27 cellular contexts compared by ENCODE assay signal in the genomic region with DNA sequence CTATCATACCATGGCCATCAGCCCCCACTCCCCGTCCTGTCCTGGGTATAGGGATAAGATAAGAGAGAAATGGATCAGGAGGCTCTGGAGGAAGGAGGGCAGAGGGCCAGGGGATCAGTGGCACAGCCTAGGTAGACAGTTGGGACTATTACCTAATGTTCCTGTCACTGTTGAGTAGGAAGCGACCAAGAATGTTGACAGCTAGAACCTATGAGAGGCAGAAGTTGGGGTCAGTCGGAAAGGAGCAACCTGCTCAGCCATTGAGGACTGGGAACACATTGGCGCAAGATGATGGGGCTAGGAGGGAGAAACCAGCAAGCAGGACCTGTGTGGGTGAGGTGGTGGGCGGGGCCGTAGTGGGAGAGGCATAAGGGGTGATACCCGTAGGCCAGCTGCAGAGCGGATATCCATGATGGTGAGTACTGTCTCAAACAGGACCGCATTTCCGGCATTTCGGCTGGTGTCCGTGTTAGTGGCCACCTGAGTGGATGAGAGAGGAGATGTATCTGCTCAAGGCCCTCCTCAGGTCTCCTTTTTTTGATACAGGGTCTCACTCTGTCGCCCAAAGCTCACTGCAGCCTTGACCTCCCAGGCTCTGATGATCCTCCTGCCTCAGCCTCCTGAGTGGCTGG. TPM values are rescaled to one million over a fixed set of nuclear protein-coding genes. Genes with fewer than 3 reads are reported as not detected.
A peak's percentile ranks its signal among the peaks of the same experiment; 100 is the strongest.
DNase-seq lines count a peak whose midpoint lies in the region; ATAC-seq, FAIRE-seq and TF ChIP-seq lines count a peak whose summit lies in the region.
"Had no signal": no experiment of that assay in that cellular context is flagged by ENCODE, and none has a peak within 500 bp of the region (broad histone marks: within the 10 kb centered on the region; RNA-seq: fewer than 3 reads in every experiment).

No MANE protein-coding gene starts in this region.

- POLR2A ChIA-PET in HepG2 (lab: Yijun Ruan, JAX) (interaction anchor here (1.4 to 1.5 kb wide), 2 partner anchors 9 to 10 kb away, joined by 3 read pairs; no protein-coding TSS in a partner anchor), PC-3 (lab: Charles Lee; ENCODE audit: unreplicated experiment) (no interaction called here)

- no peak for TF ChIP-seq RAD21 in HepG2 (CRISPR knock-in tag; IDR thresholded peaks at IDR 0.05)

- H3K27ac ChIP-seq in HepG2 (ENCODE audit: extremely low read length, insufficient read depth, low read length) (no peak overlapping the region), right lobe of liver (peak overlapping the region in 1 of 3 donors; percentile 61), PC-3 (ENCODE audit: low read length) (no peak overlapping the region), substantia nigra (ENCODE audit: low read depth, low read length, poor library complexity, severe bottlenecking) (no peak overlapping the region)
- H3K27ac ChIP-seq: body of pancreas, esophagus squamous epithelium, gastrocnemius medialis had no signal

- in situ Hi-C loops in HepG2 (cut with HindIII; ENCODE audit: extremely low pct_ligation_motif_present, low pct_unique_long_range_greater_than_20kb): no loop called here

- H3K36me3 Mint-ChIP-seq in brain (no peaks in the 10 kb centered on the region), neural crest cell (ENCODE audit: low read depth) (no peaks in the 10 kb centered on the region)

- H3K4me1 Mint-ChIP-seq in brain (peaks cover 45% of the 10 kb centered on the region), neural crest cell (peaks cover 35% of the 10 kb centered on the region)

- peaks cover 34% of the 10 kb centered on the region for H3K4me1 ChIP-seq in HepG2 (ENCODE audit: insufficient read depth, low read length)
- H3K4me1 ChIP-seq in right lobe of liver: peaks cover 0 to 24% (median 4%) of the 10 kb centered on the region in 4 donors
- peaks cover 28% of the 10 kb centered on the region for H3K4me1 ChIP-seq in PC-3 (ENCODE audit: insufficient read depth, low read length)

- intact Hi-C loops in HepG2 (cut with micrococcal nuclease; ENCODE audit: unreplicated experiment): no loop called here
- intact Hi-C loops in right lobe of liver (cut with DNase I): loop anchor here in 1 of 2 donors (5.0 kb wide), 1 partner anchor 87 kb away; no protein-coding TSS in a partner anchor
- intact Hi-C loops in PC-3 (cut with micrococcal nuclease): no loop called here

- H3K79me2 ChIP-seq in HepG2 (ENCODE audit: insufficient read depth, low read length) (peaks cover 7% of the 10 kb centered on the region), PC-3 (ENCODE audit: low read length) (peaks cover 9% of the 10 kb centered on the region; the same call in 1 of the 2 replicates)

- no peaks in the 10 kb centered on the region for H3K9me2 ChIP-seq in PC-3 (replicated peaks; ENCODE audit: low read length)

- ATAC-seq in HepG2 (no peak), right lobe of liver (no peak), PC-3 (no peak)
- ATAC-seq: body of pancreas, gastrocnemius medialis had no signal

- CTCF ChIA-PET in HepG2 (lab: Yijun Ruan, JAX; ENCODE audit: low intra/inter-chr PET ratio, low total read pairs): interaction anchor here (10.9 kb wide), 1 partner anchor 83 kb away, joined by 275 read pairs; no protein-coding TSS in a partner anchor
- CTCF ChIA-PET in PC-3 (lab: Charles Lee): no interaction called here

- no peaks in the 10 kb centered on the region for H3K27me3 Mint-ChIP-seq in brain
- peaks cover 16% of the 10 kb centered on the region for H3K27me3 Mint-ChIP-seq in neural crest cell (ENCODE audit: low read depth)
- H3K27me3 Mint-ChIP-seq: activated CD4-positive, alpha-beta memory T cell treated with anti-CD3 and anti-CD28 coated beads, Interleukin-2, amount 10 ng/mL, durations not matched to agents 7 days and 5 days; activated naive CD8-positive, alpha-beta T cell treated with anti-CD3 and anti-CD28 coated beads, Interleukin-2, amount 10 ng/mL, durations not matched to agents 7 days and 5 days had no signal

- TF ChIP-seq CTCF in HepG2 (CRISPR knock-in tag; IDR thresholded peaks at IDR 0.05) (no peak), right lobe of liver (IDR thresholded peaks at IDR 0.05) (no peak), brain (conservative IDR thresholded peaks at IDR 0.05) (no peak), neural crest cell (conservative IDR thresholded peaks at IDR 0.05) (no peak), PC-3 (conservative IDR thresholded peaks at IDR 0.05; ENCODE audit: low read depth, low read length) (no peak)

- no peak overlapping the region for H3K4me3 ChIP-seq in HepG2 (replicated peaks in 1 of 3; ENCODE audit: insufficient read depth in 1 of 3, low read depth in 2 of 3, low read length in 3 of 3)
- H3K4me3 ChIP-seq in right lobe of liver: no peak overlapping the region
- no peak overlapping the region for H3K4me3 ChIP-seq in PC-3 (ENCODE audit: low read length)
- H3K4me3 ChIP-seq: BLaER1 treated with 17β-estradiol and CSF1 and Interleukin-3, amounts not matched to agents 10 nM and 100 nM; body of pancreas; esophagus squamous epithelium; gastrocnemius medialis; stomach; upper lobe of left lung had no signal

- H3K36me3 ChIP-seq in HepG2 (replicated peaks in 1 of 2; ENCODE audit: control insufficient read depth in 1 of 2, insufficient read depth in 2 of 2, low read length in 2 of 2) (peaks cover 44 to 67% of the 10 kb centered on the region in 2 experiments), right lobe of liver (peaks cover 0 to 18% (median 0%) of the 10 kb centered on the region in 4 donors), PC-3 (ENCODE audit: low read depth, low read length) (peaks cover 8% of the 10 kb centered on the region)
- H3K36me3 ChIP-seq: gastrocnemius medialis had no signal

- no peak for TF ChIP-seq POLR2A in HepG2 (IDR thresholded peaks at IDR 0.05; ENCODE audit: insufficient read depth in 1 of 2, low read depth in 2 of 2, low read length in 2 of 2)
- TF ChIP-seq POLR2A in right lobe of liver (IDR thresholded peaks at IDR 0.05): no peak

- no peak for TF ChIP-seq EP300 in HepG2 (IDR thresholded peaks at IDR 0.05; ENCODE audit: low read depth in 2 of 2, low read length in 2 of 2)
- no peak for TF ChIP-seq EP300 in HepG2 (CRISPR knock-in tag; IDR thresholded peaks at IDR 0.05; ENCODE audit: borderline replicate concordance)

- H3K9me3 ChIP-seq in HepG2 (ENCODE audit: low read length) (no peaks in the 10 kb centered on the region), right lobe of liver (no peaks in the 10 kb centered on the region), PC-3 (ENCODE audit: low read length) (no peaks in the 10 kb centered on the region)
- H3K9me3 ChIP-seq: BLaER1 treated with 17β-estradiol and CSF1 and Interleukin-3, amounts not matched to agents 10 nM and 100 nM; body of pancreas; esophagus squamous epithelium; gastrocnemius medialis; stomach; upper lobe of left lung had no signal

- H3K9me3 Mint-ChIP-seq in brain (peaks cover 0 to 5% (median 0%) of the 10 kb centered on the region in 5 experiments), neural crest cell (no peaks in the 10 kb centered on the region)
- H3K9me3 Mint-ChIP-seq: activated CD4-positive, alpha-beta memory T cell treated with anti-CD3 and anti-CD28 coated beads, Interleukin-2, amount 10 ng/mL, durations not matched to agents 7 days and 5 days; activated naive CD8-positive, alpha-beta T cell treated with anti-CD3 and anti-CD28 coated beads, Interleukin-2, amount 10 ng/mL, durations not matched to agents 7 days and 5 days had no signal

- H4K20me1 ChIP-seq in HepG2 (ENCODE audit: insufficient read depth, low read length): peaks cover 13% of the 10 kb centered on the region; the same call in 1 of the 2 replicates
- no peaks in the 10 kb centered on the region for H4K20me1 ChIP-seq in PC-3 (ENCODE audit: low read length)

- 98% methylated on average over 13 of the region's 13 CpGs for WGBS in HepG2 (ENCODE audit: low lambda C conversion rate)
- whole genome bisulfite sequencing in right lobe of liver (ENCODE audit: insufficient coverage, low coverage, low lambda C conversion rate, missing lambda C conversion rate): 89% methylated on average over 6 of the region's 13 CpGs

- DNase-seq in HepG2 (ENCODE audit: low spot score): no peak
- DNase-seq in right lobe of liver: no peak
- no peak for DNase-seq in neural crest cell (ENCODE audit: low read depth, low spot score)
- DNase-seq in PC-3: no peak
- no peak for DNase-seq in substantia nigra (lab: John Stamatoyannopoulos, UW)
- no peak for DNase-seq in NCI-H510A treated with DMSO at 0.1 percent for 48 hours (lab: John Stamatoyannopoulos, UW)
- DNase-seq in SHP77 treated with DMSO at 0.1 percent for 48 hours (lab: John Stamatoyannopoulos, UW): no peak
- DNase-seq: ACHN; activated CD4-positive, alpha-beta memory T cell treated with anti-CD3 and anti-CD28 coated beads, Interleukin-2, amount 10 ng/mL, durations not matched to agents 7 days and 5 days; activated CD4-positive, CD25-positive, alpha-beta regulatory T cell; activated naive CD8-positive, alpha-beta T cell treated with anti-CD3 and anti-CD28 coated beads, Interleukin-2, amount 10 ng/mL, durations not matched to agents 7 days and 5 days; body of pancreas; EL; esophagus squamous epithelium; gastrocnemius medialis; H7; hypothalamus; NCI-H1417; NCI-H524 treated with DMSO at 0.1 percent for 48 hours; stimulated activated CD4-positive, alpha-beta T cell treated with anti-CD3 and anti-CD28 coated beads, Interleukin-4, amount 100 ng/mL, for 4 hours; stomach; upper lobe of left lung had no signal

- no peaks in the 10 kb centered on the region for H3F3A ChIP-seq in PC-3 (ENCODE audit: low read length, unreplicated experiment)

- peak overlapping the region in 3 of 5 experiments; percentile 5 to 47 (median 37) for H3K27ac Mint-ChIP-seq in brain
- no peak overlapping the region for H3K27ac Mint-ChIP-seq in neural crest cell (ENCODE audit: unreplicated experiment)
- H3K27ac Mint-ChIP-seq: activated CD4-positive, alpha-beta memory T cell treated with anti-CD3 and anti-CD28 coated beads, Interleukin-2, amount 10 ng/mL, durations not matched to agents 7 days and 5 days; activated naive CD8-positive, alpha-beta T cell treated with anti-CD3 and anti-CD28 coated beads, Interleukin-2, amount 10 ng/mL, durations not matched to agents 7 days and 5 days had no signal

- H3K27me3 ChIP-seq in HepG2 (ENCODE audit: control insufficient read depth in 1 of 2, insufficient read depth in 2 of 2, low read length in 2 of 2): no peaks in the 10 kb centered on the region; a peak in 1 of 5 replicates
- no peaks in the 10 kb centered on the region for H3K27me3 ChIP-seq in right lobe of liver
- no peaks in the 10 kb centered on the region for H3K27me3 ChIP-seq in PC-3 (ENCODE audit: low read length)
- H3K27me3 ChIP-seq: BLaER1 treated with 17β-estradiol and CSF1 and Interleukin-3, amounts not matched to agents 10 nM and 100 nM; body of pancreas; esophagus squamous epithelium; gastrocnemius medialis; stomach; upper lobe of left lung had no signal

- no peak for FAIRE-seq in HepG2 (lab: Jason Lieb, UNC)
- FAIRE-seq: colon, islet of Langerhans had no signal

- H3K4me2 ChIP-seq in HepG2 (ENCODE audit: low read depth, low read length) (no peak overlapping the region), PC-3 (ENCODE audit: low read length) (no peak overlapping the region)

- H3K9ac ChIP-seq in HepG2 (ENCODE audit: insufficient read depth, low read depth, low read length) (no peak overlapping the region), PC-3 (ENCODE audit: low read length) (no peak overlapping the region)

- no TSS peak for BruUV-seq in HepG2 (replicated peaks; lab: Mats Ljungman, UMichigan)
- BruUV-seq in PC-3 (replicated peaks; lab: Mats Ljungman, UMichigan): no TSS peak

- H2AFZ ChIP-seq in HepG2 (ENCODE audit: low read length): no peak overlapping the region
- no peak overlapping the region for H2AFZ ChIP-seq in PC-3 (ENCODE audit: low read length)

- H3K4me3 Mint-ChIP-seq in brain (peak overlapping the region in 1 of 5 experiments; percentile 64), neural crest cell (peak overlapping the region; percentile 76)
- H3K4me3 Mint-ChIP-seq: activated CD4-positive, alpha-beta memory T cell treated with anti-CD3 and anti-CD28 coated beads, Interleukin-2, amount 10 ng/mL, durations not matched to agents 7 days and 5 days; activated naive CD8-positive, alpha-beta T cell treated with anti-CD3 and anti-CD28 coated beads, Interleukin-2, amount 10 ng/mL, durations not matched to agents 7 days and 5 days had no signal

RNA-seq across cellular contexts. Expression of a gene that starts 3.3 kb away (rescaled TPM):
- 39.4 and 96.9 TPM in 2 replicates for total RNA-seq in HepG2 (2016; rRNA removed; fragmentation: Illumina TruSeq; extraction: Trizol)
- total RNA-seq in HepG2 (2016; cell fraction: cytosol; rRNA removed; fragmentation: Illumina TruSeq; extraction: Trizol; ENCODE audit: low read depth): 27.1 and 29.2 TPM in 2 replicates
- total RNA-seq in HepG2 (2016; cell fraction: insoluble cytoplasmic fraction; rRNA removed; fragmentation: Illumina TruSeq; extraction: Trizol): 43.1 and 100 TPM in 2 replicates
- 15.6 and 15.9 TPM in 2 replicates for total RNA-seq in HepG2 (2016; cell fraction: membrane; rRNA removed; fragmentation: Illumina TruSeq; extraction: Trizol)
- total RNA-seq in HepG2 (2016; cell fraction: nucleus; rRNA removed; fragmentation: Illumina TruSeq; extraction: Trizol): 143 and 149 TPM in 2 replicates
- polyA plus RNA-seq in HepG2 (2011; rRNA removed): 611 and 685 TPM in 2 replicates
- polyA plus RNA-seq in HepG2 (2011; cell fraction: cytosol; rRNA removed): 118 and 170 TPM in 2 replicates
- polyA plus RNA-seq in HepG2 (2011; cell fraction: nucleus; rRNA removed): 4,733 and 5,679 TPM in 2 replicates
- 202 and 318 TPM in 2 replicates for polyA plus RNA-seq in HepG2 (2012)
- polyA plus RNA-seq in HepG2 (2016; cell fraction: cytosol; fragmentation: Illumina TruSeq; extraction: Trizol; ENCODE audit: low read depth): 12.6 and 13.8 TPM in 2 replicates
- 49.4 and 63.1 TPM in 2 replicates for polyA plus RNA-seq in HepG2 (2016; cell fraction: insoluble cytoplasmic fraction; fragmentation: Illumina TruSeq; extraction: Trizol; ENCODE audit: low read depth)
- polyA plus RNA-seq in HepG2 (2016; cell fraction: membrane; fragmentation: Illumina TruSeq; extraction: Trizol; ENCODE audit: low read depth): 18.9 and 19.4 TPM in 2 replicates
- polyA plus RNA-seq in HepG2 (2016; cell fraction: nucleus; fragmentation: Illumina TruSeq; extraction: Trizol; ENCODE audit: insufficient read depth, low read depth): 559 and 594 TPM in 2 replicates
- 166 and 365 TPM in 2 replicates for polyA minus RNA-seq in HepG2 (2011; rRNA and poly(A)+ RNA removed; ENCODE audit: low replicate concordance)
- 55.5 and 58.2 TPM in 2 replicates for polyA minus RNA-seq in HepG2 (2011; cell fraction: cytosol; rRNA and poly(A)+ RNA removed)
- polyA minus RNA-seq in HepG2 (2011; cell fraction: nucleus; rRNA and poly(A)+ RNA removed): 527 and 596 TPM in 2 replicates
- total RNA-seq in right lobe of liver: 10 to 100 TPM; 13.6 to 25.9 (median 23.0) TPM
- 28.9 TPM for polyA plus RNA-seq in brain (ENCODE audit: insufficient read depth, low read depth, low replicate concordance)
- total RNA-seq in neural crest cell: 42.3 and 53.2 TPM in 2 replicates
- total RNA-seq in PC-3 (2014; rRNA removed): 69.7 and 71.7 TPM in 2 replicates

RNA-seq across cellular contexts. Expression of a gene that starts 8.2 kb away (rescaled TPM):
- total RNA-seq in HepG2 (2016; rRNA removed; fragmentation: Illumina TruSeq; extraction: Trizol) (7.1 and 7.4 TPM in 2 replicates), right lobe of liver (10 to 100 TPM in 4 of 6 experiments, 1 to 10 TPM in 2; 8.2 to 15.0 (median 11.4) TPM), neural crest cell (19.4 and 19.6 TPM in 2 replicates), PC-3 (2014; rRNA removed) (13.0 and 27.2 TPM in 2 replicates)
- 6.0 and 6.1 TPM in 2 replicates for total RNA-seq in HepG2 (2016; cell fraction: cytosol; rRNA removed; fragmentation: Illumina TruSeq; extraction: Trizol; ENCODE audit: low read depth)
- 7.7 and 8.0 TPM in 2 replicates for total RNA-seq in HepG2 (2016; cell fraction: insoluble cytoplasmic fraction; rRNA removed; fragmentation: Illumina TruSeq; extraction: Trizol)
- total RNA-seq in HepG2 (2016; cell fraction: membrane; rRNA removed; fragmentation: Illumina TruSeq; extraction: Trizol): 12.8 and 13.3 TPM in 2 replicates
- total RNA-seq in HepG2 (2016; cell fraction: nucleus; rRNA removed; fragmentation: Illumina TruSeq; extraction: Trizol): 5.8 and 5.9 TPM in 2 replicates
- polyA plus RNA-seq in HepG2 (2011; rRNA removed) (8.2 and 8.7 TPM in 2 replicates), brain (ENCODE audit: insufficient read depth, low read depth, low replicate concordance) (48.6 TPM)
- 3.6 and 5.0 TPM in 2 replicates for polyA plus RNA-seq in HepG2 (2011; cell fraction: cytosol; rRNA removed)
- 11.3 and 17.7 TPM in 2 replicates for polyA plus RNA-seq in HepG2 (2011; cell fraction: nucleus; rRNA removed)
- polyA plus RNA-seq in HepG2 (2012): 3.9 and 4.2 TPM in 2 replicates
- 14.5 and 18.4 TPM in 2 replicates for polyA plus RNA-seq in HepG2 (2016; cell fraction: cytosol; fragmentation: Illumina TruSeq; extraction: Trizol; ENCODE audit: low read depth)
- 11.7 and 13.4 TPM in 2 replicates for polyA plus RNA-seq in HepG2 (2016; cell fraction: insoluble cytoplasmic fraction; fragmentation: Illumina TruSeq; extraction: Trizol; ENCODE audit: low read depth)
- polyA plus RNA-seq in HepG2 (2016; cell fraction: membrane; fragmentation: Illumina TruSeq; extraction: Trizol; ENCODE audit: low read depth): 18.6 and 20.0 TPM in 2 replicates
- polyA plus RNA-seq in HepG2 (2016; cell fraction: nucleus; fragmentation: Illumina TruSeq; extraction: Trizol; ENCODE audit: insufficient read depth, low read depth): 11.0 and 11.3 TPM in 2 replicates
- polyA minus RNA-seq in HepG2 (2011; rRNA and poly(A)+ RNA removed; ENCODE audit: low replicate concordance): 10.0 and 22.9 TPM in 2 replicates
- polyA minus RNA-seq in HepG2 (2011; cell fraction: cytosol; rRNA and poly(A)+ RNA removed): 2.5 and 3.6 TPM in 2 replicates
- polyA minus RNA-seq in HepG2 (2011; cell fraction: nucleus; rRNA and poly(A)+ RNA removed): 6.8 and 7.2 TPM in 2 replicates

RNA-seq across cellular contexts. Expression of a gene that starts 12.7 kb away (rescaled TPM):
- 0.44 and 0.49 TPM in 2 replicates for total RNA-seq in HepG2 (2016; rRNA removed; fragmentation: Illumina TruSeq; extraction: Trizol)
- total RNA-seq in HepG2 (2016; cell fraction: cytosol; rRNA removed; fragmentation: Illumina TruSeq; extraction: Trizol; ENCODE audit: low read depth): 0.81 and 0.88 TPM in 2 replicates
- total RNA-seq in HepG2 (2016; cell fraction: insoluble cytoplasmic fraction; rRNA removed; fragmentation: Illumina TruSeq; extraction: Trizol): 0.39 and 0.40 TPM in 2 replicates
- total RNA-seq in HepG2 (2016; cell fraction: membrane; rRNA removed; fragmentation: Illumina TruSeq; extraction: Trizol): 0.49 and 0.62 TPM in 2 replicates
- 0.78 and 1.1 TPM in 2 replicates for total RNA-seq in HepG2 (2016; cell fraction: nucleus; rRNA removed; fragmentation: Illumina TruSeq; extraction: Trizol)
- 0.17 and 0.24 TPM in 2 replicates for polyA plus RNA-seq in HepG2 (2011; rRNA removed)
- 0.04 and 0.22 TPM in 2 replicates for polyA plus RNA-seq in HepG2 (2011; cell fraction: cytosol; rRNA removed)
- polyA plus RNA-seq in HepG2 (2011; cell fraction: nucleus; rRNA removed): 1.2 and 1.4 TPM in 2 replicates
- 0.92 and 0.93 TPM in 2 replicates for polyA plus RNA-seq in HepG2 (2012)
- 0.29 TPM in 2 replicates for polyA plus RNA-seq in HepG2 (2016; cell fraction: cytosol; fragmentation: Illumina TruSeq; extraction: Trizol; ENCODE audit: low read depth)
- polyA plus RNA-seq in HepG2 (2016; cell fraction: insoluble cytoplasmic fraction; fragmentation: Illumina TruSeq; extraction: Trizol; ENCODE audit: low read depth): 0.53 and 0.73 TPM in 2 replicates
- 0.19 and 0.22 TPM in 2 replicates for polyA plus RNA-seq in HepG2 (2016; cell fraction: membrane; fragmentation: Illumina TruSeq; extraction: Trizol; ENCODE audit: low read depth)
- 0.79 and 1.2 TPM in 2 replicates for polyA plus RNA-seq in HepG2 (2016; cell fraction: nucleus; fragmentation: Illumina TruSeq; extraction: Trizol; ENCODE audit: insufficient read depth, low read depth)
- 0.21 and 1.7 TPM in 2 replicates for polyA minus RNA-seq in HepG2 (2011; rRNA and poly(A)+ RNA removed; ENCODE audit: low replicate concordance)
- polyA minus RNA-seq in HepG2 (2011; cell fraction: cytosol; rRNA and poly(A)+ RNA removed): 0.26 and 1.6 TPM in 2 replicates
- polyA minus RNA-seq in HepG2 (2011; cell fraction: nucleus; rRNA and poly(A)+ RNA removed): 1.7 and 2.2 TPM in 2 replicates
- total RNA-seq in right lobe of liver: under 1 TPM; 0.33 to 0.83 (median 0.47) TPM
- 6.5 TPM for polyA plus RNA-seq in brain (ENCODE audit: insufficient read depth, low read depth, low replicate concordance)
- total RNA-seq in neural crest cell: 9.9 and 11.0 TPM in 2 replicates
- total RNA-seq in PC-3 (2014; rRNA removed): 0.55 and 1.4 TPM in 2 replicates

RNA-seq across cellular contexts. Expression of a gene that starts 14.3 kb away (rescaled TPM):
- total RNA-seq in HepG2 (2016; rRNA removed; fragmentation: Illumina TruSeq; extraction: Trizol) (0.14 and 0.22 TPM in 2 replicates), right lobe of liver (under 1 TPM in 3 of 6 experiments, not detected in 3; 0.07 to 0.20 (median 0.19) TPM), neural crest cell (1.3 and 1.4 TPM in 2 replicates), PC-3 (2014; rRNA removed) (not detected in 2 replicates)
- 0.10 TPM in 1 of 2 replicates, not detected in the other for total RNA-seq in HepG2 (2016; cell fraction: cytosol; rRNA removed; fragmentation: Illumina TruSeq; extraction: Trizol; ENCODE audit: low read depth)
- 0.13 and 0.15 TPM in 2 replicates for total RNA-seq in HepG2 (2016; cell fraction: insoluble cytoplasmic fraction; rRNA removed; fragmentation: Illumina TruSeq; extraction: Trizol)
- total RNA-seq in HepG2 (2016; cell fraction: membrane; rRNA removed; fragmentation: Illumina TruSeq; extraction: Trizol): 0.10 and 0.22 TPM in 2 replicates
- 0.12 and 0.44 TPM in 2 replicates for total RNA-seq in HepG2 (2016; cell fraction: nucleus; rRNA removed; fragmentation: Illumina TruSeq; extraction: Trizol)
- polyA plus RNA-seq in HepG2 (2011; rRNA removed) (0.08 and 0.16 TPM in 2 replicates), brain (ENCODE audit: insufficient read depth, low read depth, low replicate concordance) (39.2 TPM)
- 0.15 and 0.18 TPM in 2 replicates for polyA plus RNA-seq in HepG2 (2011; cell fraction: cytosol; rRNA removed)
- 1.1 TPM in 2 replicates for polyA plus RNA-seq in HepG2 (2011; cell fraction: nucleus; rRNA removed)
- polyA plus RNA-seq in HepG2 (2012): 0.16 and 0.54 TPM in 2 replicates
- 0.05 and 0.10 TPM in 2 replicates for polyA plus RNA-seq in HepG2 (2016; cell fraction: cytosol; fragmentation: Illumina TruSeq; extraction: Trizol; ENCODE audit: low read depth)
- 0.22 and 0.33 TPM in 2 replicates for polyA plus RNA-seq in HepG2 (2016; cell fraction: insoluble cytoplasmic fraction; fragmentation: Illumina TruSeq; extraction: Trizol; ENCODE audit: low read depth)
- 0.10 and 0.17 TPM in 2 replicates for polyA plus RNA-seq in HepG2 (2016; cell fraction: membrane; fragmentation: Illumina TruSeq; extraction: Trizol; ENCODE audit: low read depth)
- 0.42 and 0.55 TPM in 2 replicates for polyA plus RNA-seq in HepG2 (2016; cell fraction: nucleus; fragmentation: Illumina TruSeq; extraction: Trizol; ENCODE audit: insufficient read depth, low read depth)
- 0.18 TPM in 1 of 2 replicates, not detected in the other for polyA minus RNA-seq in HepG2 (2011; rRNA and poly(A)+ RNA removed; ENCODE audit: low replicate concordance)
- polyA minus RNA-seq in HepG2 (2011; cell fraction: cytosol; rRNA and poly(A)+ RNA removed): 0.35 TPM in 1 of 2 replicates, not detected in the other
- polyA minus RNA-seq in HepG2 (2011; cell fraction: nucleus; rRNA and poly(A)+ RNA removed): 0.13 and 0.25 TPM in 2 replicates
- total RNA-seq: activated CD4-positive, alpha-beta memory T cell treated with anti-CD3 and anti-CD28 coated beads, Interleukin-2, amount 10 ng/mL, durations not matched to agents 7 days and 5 days; activated naive CD8-positive, alpha-beta T cell treated with anti-CD3 and anti-CD28 coated beads, Interleukin-2, amount 10 ng/mL, durations not matched to agents 7 days and 5 days; MCF 10A had no signal
